In genomic region chr6:170206931-170207431, GRCh38 we compare ENCODE assay signal across 22 cellular contexts.
DNase-seq lines count a peak whose midpoint lies in the region; ATAC-seq, FAIRE-seq and TF ChIP-seq lines count a peak whose summit lies in the region.
"Had no signal": no experiment of that assay in that cellular context is flagged by ENCODE, and none has a peak within 500 bp of the region (broad histone marks: within the 10 kb centered on the region; RNA-seq: fewer than 3 reads in every experiment).

No MANE protein-coding gene starts in this region.

- intact Hi-C loops in activated naive CD4-positive, alpha-beta T cell treated with anti-CD3 and anti-CD28 coated beads for 36 hours (cut with micrococcal nuclease): no loop called here

- peak; percentile 14 for DNase-seq in activated naive CD4-positive, alpha-beta T cell treated with anti-CD3 and anti-CD28 coated beads, Interleukin-2, amount 10 ng/mL, durations not matched to agents 7 days and 5 days
- DNase-seq in activated naive CD4-positive, alpha-beta T cell treated with anti-CD3 and anti-CD28 coated beads for 36 hours: no peak
- peak; percentile 37 for DNase-seq in activated CD8-positive, alpha-beta memory T cell treated with anti-CD3 and anti-CD28 coated beads, Interleukin-2, amount 50 U/mL, for 48 hours
- DNase-seq in left lobe of liver (ENCODE audit: low spot score) (peak; percentile 27), ureter (ENCODE audit: low spot score) (peak; percentile 37), D721Med (ENCODE audit: insufficient read length, low spot score) (no peak)
- DNase-seq: activated CD4-positive, CD25-positive, alpha-beta regulatory T cell; anterior cingulate cortex; CD4-positive, alpha-beta T cell; HCEC 1CT; MM.1S; natural killer cell; NCI-H1694; stimulated activated CD4-positive, alpha-beta T cell treated with anti-CD3 and anti-CD28 coated beads, Interleukin-1b, Interleukin-23, amount 100 ng/mL, for 48 hours; SW 1271 had no signal

- peaks cover 7% of the 10 kb centered on the region for H3K27me3 Mint-ChIP-seq in activated naive CD4-positive, alpha-beta T cell treated with anti-CD3 and anti-CD28 coated beads, Interleukin-2, amount 10 ng/mL, durations not matched to agents 7 days and 5 days
- H3K27me3 Mint-ChIP-seq in activated naive CD4-positive, alpha-beta T cell treated with anti-CD3 and anti-CD28 coated beads for 36 hours (ENCODE audit: low read depth): no peaks in the 10 kb centered on the region
- H3K27me3 Mint-ChIP-seq: activated naive CD4-positive, alpha-beta T cell treated with anti-CD3 and anti-CD28 coated beads, Interleukin-2, amount 50 U/mL, for 24 hours; CD4-positive, alpha-beta T cell had no signal

- H3K9me3 Mint-ChIP-seq in activated naive CD4-positive, alpha-beta T cell treated with anti-CD3 and anti-CD28 coated beads, Interleukin-2, amount 10 ng/mL, durations not matched to agents 7 days and 5 days: peaks cover 27% of the 10 kb centered on the region
- peaks cover 12% of the 10 kb centered on the region for H3K9me3 Mint-ChIP-seq in activated naive CD4-positive, alpha-beta T cell treated with anti-CD3 and anti-CD28 coated beads for 36 hours
- H3K9me3 Mint-ChIP-seq: activated naive CD4-positive, alpha-beta T cell treated with anti-CD3 and anti-CD28 coated beads, Interleukin-2, amount 50 U/mL, for 24 hours had no signal

- no peak for TF ChIP-seq CTCF in D721Med (IDR thresholded peaks at IDR 0.05; ENCODE audit: insufficient read depth, missing control alignments)

- no peaks in the 10 kb centered on the region for H3K4me1 Mint-ChIP-seq in activated naive CD4-positive, alpha-beta T cell treated with anti-CD3 and anti-CD28 coated beads, Interleukin-2, amount 10 ng/mL, durations not matched to agents 7 days and 5 days
- no peaks in the 10 kb centered on the region for H3K4me1 Mint-ChIP-seq in activated naive CD4-positive, alpha-beta T cell treated with anti-CD3 and anti-CD28 coated beads for 36 hours (ENCODE audit: low read depth)
- H3K4me1 Mint-ChIP-seq: activated naive CD4-positive, alpha-beta T cell treated with anti-CD3 and anti-CD28 coated beads, Interleukin-2, amount 50 U/mL, for 24 hours had no signal

- ATAC-seq in left lobe of liver: peak; percentile 13
- ATAC-seq in HG03432 (IDR thresholded peaks at IDR 0.05; ENCODE audit: unreplicated experiment): no peak
- ATAC-seq: heart left ventricle; pancreas; stimulated activated effector memory CD8-positive, alpha-beta T cell treated with anti-CD3 and anti-CD28 coated beads, Interleukin-12 subunit alpha, Interleukin-12 subunit beta, amount 100 ng/mL, for 72 hours had no signal

- H3K4me3 Mint-ChIP-seq in activated naive CD4-positive, alpha-beta T cell treated with anti-CD3 and anti-CD28 coated beads, Interleukin-2, amount 10 ng/mL, durations not matched to agents 7 days and 5 days: no peak overlapping the region
- no peak overlapping the region for H3K4me3 Mint-ChIP-seq in activated naive CD4-positive, alpha-beta T cell treated with anti-CD3 and anti-CD28 coated beads for 36 hours
- H3K4me3 Mint-ChIP-seq: activated naive CD4-positive, alpha-beta T cell treated with anti-CD3 and anti-CD28 coated beads, Interleukin-2, amount 50 U/mL, for 24 hours; CD4-positive, alpha-beta T cell; mesothelial cell of epicardium; natural killer cell; stimulated activated effector memory CD8-positive, alpha-beta T cell treated with anti-CD3 and anti-CD28 coated beads, Interleukin-12 subunit alpha, Interleukin-12 subunit beta, amount 100 ng/mL, for 72 hours had no signal

- no peak overlapping the region for H3K27ac Mint-ChIP-seq in activated naive CD4-positive, alpha-beta T cell treated with anti-CD3 and anti-CD28 coated beads, Interleukin-2, amount 10 ng/mL, durations not matched to agents 7 days and 5 days
- H3K27ac Mint-ChIP-seq in activated naive CD4-positive, alpha-beta T cell treated with anti-CD3 and anti-CD28 coated beads for 36 hours: no peak overlapping the region
- H3K27ac Mint-ChIP-seq: activated naive CD4-positive, alpha-beta T cell treated with anti-CD3 and anti-CD28 coated beads, Interleukin-2, amount 50 U/mL, for 24 hours; CD4-positive, alpha-beta T cell; mesothelial cell of epicardium; natural killer cell; stimulated activated effector memory CD8-positive, alpha-beta T cell treated with anti-CD3 and anti-CD28 coated beads, Interleukin-12 subunit alpha, Interleukin-12 subunit beta, amount 100 ng/mL, for 72 hours had no signal

- H3K36me3 Mint-ChIP-seq in activated naive CD4-positive, alpha-beta T cell treated with anti-CD3 and anti-CD28 coated beads, Interleukin-2, amount 10 ng/mL, durations not matched to agents 7 days and 5 days: no peaks in the 10 kb centered on the region
- H3K36me3 Mint-ChIP-seq in activated naive CD4-positive, alpha-beta T cell treated with anti-CD3 and anti-CD28 coated beads for 36 hours (ENCODE audit: low read depth): no peaks in the 10 kb centered on the region
- H3K36me3 Mint-ChIP-seq: mesothelial cell of epicardium; stimulated activated effector memory CD8-positive, alpha-beta T cell treated with anti-CD3 and anti-CD28 coated beads, Interleukin-12 subunit alpha, Interleukin-12 subunit beta, amount 100 ng/mL, for 72 hours had no signal

- CTCF ChIA-PET in activated naive CD4-positive, alpha-beta T cell treated with anti-CD3 and anti-CD28 coated beads, Interleukin-2, amount 10 ng/mL, durations not matched to agents 7 days and 5 days (lab: Charles Lee): no interaction called here
- CTCF ChIA-PET in activated naive CD4-positive, alpha-beta T cell treated with anti-CD3 and anti-CD28 coated beads for 36 hours (lab: Charles Lee): no interaction called here

- no peak for FAIRE-seq in D721Med (lab: Jason Lieb, UNC)
- FAIRE-seq: G401.6, pancreas had no signal

Comparison
In these comparisons a context has a peak if more than half of its experiments do, and no peak if none do; other contexts are left out.
1. DNase-seq: peak in activated naive CD4-positive, alpha-beta T cell treated with anti-CD3 and anti-CD28 coated beads, Interleukin-2, amount 10 ng/mL, durations not matched to agents 7 days and 5 days (single experiment), activated CD8-positive, alpha-beta memory T cell treated with anti-CD3 and anti-CD28 coated beads, Interleukin-2, amount 50 U/mL, for 48 hours (single experiment), left lobe of liver (single experiment) and ureter (single experiment); none in activated naive CD4-positive, alpha-beta T cell treated with anti-CD3 and anti-CD28 coated beads for 36 hours (single experiment) and D721Med (single experiment).